Comparison of ENCODE assay signal across 8 cellular contexts in the genomic region with DNA sequence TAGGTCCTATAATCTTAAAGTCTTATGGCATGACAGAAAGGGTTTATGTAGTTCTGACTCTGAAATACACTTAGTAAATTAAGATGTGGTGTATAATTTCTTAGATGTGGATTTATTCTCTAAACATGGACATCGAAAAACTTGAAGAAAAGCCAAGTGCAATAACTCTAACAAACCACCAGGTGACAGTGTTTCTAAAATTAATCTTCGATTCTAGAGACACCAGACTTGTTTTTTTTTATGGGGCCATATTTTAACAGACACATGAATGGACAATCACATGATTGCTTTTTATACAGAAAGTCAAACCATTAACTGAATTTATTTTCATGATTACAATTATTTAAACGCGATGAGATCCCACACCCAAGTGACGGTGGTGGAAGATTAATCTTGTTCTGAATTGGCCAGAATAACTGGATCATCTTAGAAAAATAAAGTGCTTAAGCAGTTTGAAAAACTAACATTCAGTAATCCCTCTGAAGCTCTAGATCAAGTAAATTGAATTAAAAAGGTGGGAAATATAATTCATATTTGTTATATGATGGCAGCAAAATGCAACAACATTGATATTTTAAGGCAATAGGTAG.
A peak's percentile ranks its signal among the peaks of the same experiment; 100 is the strongest.
DNase-seq lines count a peak whose midpoint lies in the region; ATAC-seq and TF ChIP-seq lines count a peak whose summit lies in the region.

No MANE protein-coding gene starts in this region.

- no peak overlapping the region for H3K4ac ChIP-seq in IMR-90 (ENCODE audit: low read depth, low read length)

- H3K4me2 ChIP-seq in IMR-90 (ENCODE audit: low read depth, low read length) = no peak overlapping the region

- H3K27ac ChIP-seq in IMR-90 (ENCODE audit: insufficient read depth, low read length) (no peak overlapping the region), tibial artery (no peak overlapping the region)

- H2BK120ac ChIP-seq in IMR-90 (ENCODE audit: low read depth, low read length) = no peak overlapping the region

- no peaks in the 10 kb centered on the region for H3K9me3 Mint-ChIP-seq in activated CD8-positive, alpha-beta T cell treated with anti-CD3 and anti-CD28 coated beads for 36 hours
- peaks cover 4% of the 10 kb centered on the region for H3K9me3 Mint-ChIP-seq in activated CD8-positive, alpha-beta T cell treated with anti-CD3 and anti-CD28 coated beads, Interleukin-2, amount 10 ng/mL, durations not matched to agents 7 days and 5 days (ENCODE audit: insufficient read depth)

- dilution Hi-C loops in IMR-90 (cut with HindIII; ENCODE audit: low sequenced_read_pairs, unreplicated experiment) = no loop called here

- TF ChIP-seq POLR2A in IMR-90 (IDR thresholded peaks at IDR 0.05; ENCODE audit: low read depth, low read length) = no peak

- no peak overlapping the region for H2BK5ac ChIP-seq in IMR-90 (ENCODE audit: low read depth, low read length, poor library complexity, severe bottlenecking)

- no peak overlapping the region for H3K18ac ChIP-seq in IMR-90 (ENCODE audit: low read depth, low read length)

- POLR2A ChIA-PET in activated CD8-positive, alpha-beta T cell treated with anti-CD3 and anti-CD28 coated beads for 36 hours (lab: Charles Lee) = no interaction called here
- POLR2A ChIA-PET in activated CD8-positive, alpha-beta T cell treated with anti-CD3 and anti-CD28 coated beads, Interleukin-2, amount 10 ng/mL, durations not matched to agents 7 days and 5 days (lab: Charles Lee) = no interaction called here
- POLR2A ChIA-PET in IMR-90 (lab: Charles Lee; ENCODE audit: unreplicated experiment) = no interaction called here

- BruUV-seq in IMR-90 (replicated peaks; lab: Mats Ljungman, UMichigan) = no TSS peak

- H2BK20ac ChIP-seq in IMR-90 (ENCODE audit: low read depth, low read length) = no peak overlapping the region

- no CpG with 5 or more reads among the region's 5 CpGs for WGBS in IMR-90 (ENCODE audit: extremely low coverage in 2 of 2, insufficient read length in 1 of 2), 2 experiments

- peak; percentile 66 for TF ChIP-seq RAD21 in IMR-90 (IDR thresholded peaks at IDR 0.05; ENCODE audit: low read length)

- CTCF ChIA-PET in activated CD8-positive, alpha-beta T cell treated with anti-CD3 and anti-CD28 coated beads for 36 hours (lab: Charles Lee) = interaction anchor here (0.9 kb wide), 1 partner anchor 18 kb away, joined by 3 read pairs; no protein-coding TSS in a partner anchor
- CTCF ChIA-PET in activated CD8-positive, alpha-beta T cell treated with anti-CD3 and anti-CD28 coated beads, Interleukin-2, amount 10 ng/mL, durations not matched to agents 7 days and 5 days (lab: Charles Lee) = interaction anchor here (1.1 kb wide), 1 partner anchor 14 kb away, joined by 3 read pairs; no protein-coding TSS in a partner anchor
- CTCF ChIA-PET in IMR-90 (lab: Yijun Ruan, JAX) = interaction anchor here (0.6 kb wide), 1 partner anchor 28 kb away, joined by 6 read pairs; no protein-coding TSS in a partner anchor

- H4K5ac ChIP-seq in IMR-90 (ENCODE audit: low read depth, low read length) = no peak overlapping the region

- no peak overlapping the region for H2AFZ ChIP-seq in IMR-90 (replicated peaks; ENCODE audit: low read length, poor library complexity)

- H3K27me3 ChIP-seq in IMR-90 (ENCODE audit: control insufficient read depth, insufficient read depth, low read length) (no peaks in the 10 kb centered on the region), tibial artery (no peaks in the 10 kb centered on the region)

- H4K91ac ChIP-seq in IMR-90 (ENCODE audit: insufficient read depth, low read depth, low read length) = no peak overlapping the region

- H3K4me1 Mint-ChIP-seq in activated CD8-positive, alpha-beta T cell treated with anti-CD3 and anti-CD28 coated beads for 36 hours (ENCODE audit: low read depth) = no peaks in the 10 kb centered on the region
- H3K4me1 Mint-ChIP-seq in activated CD8-positive, alpha-beta T cell treated with anti-CD3 and anti-CD28 coated beads, Interleukin-2, amount 10 ng/mL, durations not matched to agents 7 days and 5 days (ENCODE audit: low read depth) = no peaks in the 10 kb centered on the region

- H3K79me1 ChIP-seq in IMR-90 (ENCODE audit: low read depth in 1 of 2, low read length in 2 of 2) = no peaks in the 10 kb centered on the region

- H2AK9ac ChIP-seq in IMR-90 (replicated peaks; ENCODE audit: low read depth, low read length, poor library complexity) = no peak overlapping the region

- no peaks in the 10 kb centered on the region for H4K20me1 ChIP-seq in IMR-90 (ENCODE audit: insufficient read depth, low read length)

- H3K4me3 Mint-ChIP-seq in activated CD8-positive, alpha-beta T cell treated with anti-CD3 and anti-CD28 coated beads for 36 hours = no peak overlapping the region
- no peak overlapping the region for H3K4me3 Mint-ChIP-seq in activated CD8-positive, alpha-beta T cell treated with anti-CD3 and anti-CD28 coated beads, Interleukin-2, amount 10 ng/mL, durations not matched to agents 7 days and 5 days

- no peaks in the 10 kb centered on the region for H3K27me3 Mint-ChIP-seq in activated CD8-positive, alpha-beta T cell treated with anti-CD3 and anti-CD28 coated beads for 36 hours
- H3K27me3 Mint-ChIP-seq in activated CD8-positive, alpha-beta T cell treated with anti-CD3 and anti-CD28 coated beads, Interleukin-2, amount 10 ng/mL, durations not matched to agents 7 days and 5 days (ENCODE audit: low read depth) = no peaks in the 10 kb centered on the region

- H3K4me3 ChIP-seq in IMR-90 (ENCODE audit: insufficient read depth, low read depth, low read length) = no peak overlapping the region
- no peak overlapping the region for H3K4me3 ChIP-seq in fibroblast of pulmonary artery (replicated peaks; ENCODE audit: low read depth, low read length)
- H3K4me3 ChIP-seq in tibial artery = no peak overlapping the region

- no peak for ATAC-seq in activated CD8-positive, alpha-beta T cell treated with anti-CD3 and anti-CD28 coated beads for 36 hours
- ATAC-seq in activated CD8-positive, alpha-beta T cell treated with anti-CD3 and anti-CD28 coated beads, Interleukin-2, amount 10 ng/mL, durations not matched to agents 7 days and 5 days = no peak
- no peak for ATAC-seq in IMR-90 (ENCODE audit: low read depth)

- no peak overlapping the region for H2BK15ac ChIP-seq in IMR-90 (ENCODE audit: low read depth, low read length)

- no peak overlapping the region for H3K14ac ChIP-seq in IMR-90 (replicated peaks; ENCODE audit: low read depth, low read length)

- H3K9ac ChIP-seq in IMR-90 (ENCODE audit: low read depth, low read length) = no peak overlapping the region

- H3K9me1 ChIP-seq in IMR-90 (ENCODE audit: insufficient read depth, low read length) = no peaks in the 10 kb centered on the region

- no peaks in the 10 kb centered on the region for H3K36me3 ChIP-seq in IMR-90 (ENCODE audit: control insufficient read depth, insufficient read depth, low read length)
- no peaks in the 10 kb centered on the region for H3K36me3 ChIP-seq in tibial artery

- H3K4me1 ChIP-seq in IMR-90 (ENCODE audit: control insufficient read depth, insufficient read depth, low read length) (no peaks in the 10 kb centered on the region), tibial artery (no peaks in the 10 kb centered on the region)

- no peak overlapping the region for H3K23ac ChIP-seq in IMR-90 (ENCODE audit: low read depth, low read length)

- TF ChIP-seq CTCF in activated CD8-positive, alpha-beta T cell treated with anti-CD3 and anti-CD28 coated beads for 36 hours (IDR thresholded peaks at IDR 0.05) = peak; percentile 82
- peak; percentile 79 for TF ChIP-seq CTCF in IMR-90 (conservative IDR thresholded peaks at IDR 0.05; ENCODE audit: low read depth, low read length)
- peak; percentile 90 for TF ChIP-seq CTCF in fibroblast of pulmonary artery (IDR thresholded peaks at IDR 0.05; ENCODE audit: low read length, missing control alignments)
- peak in 1 of 2 experiments; percentile 31 for TF ChIP-seq CTCF in tibial artery (IDR thresholded peaks at IDR 0.05)

- in situ Hi-C loops in IMR-90 (cut with MboI; ENCODE audit: low sequenced_read_pairs) = loop anchor here (10.0 kb wide), 1 partner anchor 305 kb away; a partner anchor contains a TSS

- peaks cover under 1% of the 10 kb centered on the region; the same call in 1 of the 2 replicates for H3K9me3 ChIP-seq in IMR-90 (ENCODE audit: control insufficient read depth, insufficient read depth, low read length)
- no peaks in the 10 kb centered on the region for H3K9me3 ChIP-seq in tibial artery

- no peak for DNase-seq in activated CD8-positive, alpha-beta T cell treated with anti-CD3 and anti-CD28 coated beads for 36 hours
- DNase-seq in activated CD8-positive, alpha-beta T cell treated with anti-CD3 and anti-CD28 coated beads, Interleukin-2, amount 10 ng/mL, durations not matched to agents 7 days and 5 days = no peak
- DNase-seq in IMR-90 (peak; percentile 47), RPMI7951 (ENCODE audit: low read depth) (peak; percentile 51), fibroblast of pulmonary artery (ENCODE audit: low read depth) (peak; percentile 62), superior temporal gyrus (ENCODE audit: extremely low spot score) (peak; percentile 97), activated gamma-delta T cell treated with Interleukin-2 at 50 U/mL for 16 hours (no peak), tibial artery (no peak)

- no peak overlapping the region for H3K56ac ChIP-seq in IMR-90 (ENCODE audit: extremely low read depth, insufficient read depth, low read length)

- intact Hi-C loops in activated CD8-positive, alpha-beta T cell treated with anti-CD3 and anti-CD28 coated beads for 36 hours (cut with micrococcal nuclease) = no loop called here
- intact Hi-C loops in IMR-90 (cut with micrococcal nuclease) (loop anchor here (1.0 kb wide), 2 partner anchors 314 to 618 kb away; no protein-coding TSS in a partner anchor), tibial artery (cut with DNase I; ENCODE audit: low total_unique reads) (no loop called here)

- no peak overlapping the region for H4K8ac ChIP-seq in IMR-90 (ENCODE audit: low read depth in 2 of 2, low read length in 2 of 2)

- H2AK5ac ChIP-seq in IMR-90 (ENCODE audit: low read depth, low read length) = no peak overlapping the region

- no peak overlapping the region for H3K27ac Mint-ChIP-seq in activated CD8-positive, alpha-beta T cell treated with anti-CD3 and anti-CD28 coated beads for 36 hours
- no peak overlapping the region for H3K27ac Mint-ChIP-seq in activated CD8-positive, alpha-beta T cell treated with anti-CD3 and anti-CD28 coated beads, Interleukin-2, amount 10 ng/mL, durations not matched to agents 7 days and 5 days

- H3K36me3 Mint-ChIP-seq in activated CD8-positive, alpha-beta T cell treated with anti-CD3 and anti-CD28 coated beads for 36 hours (ENCODE audit: low read depth) = no peaks in the 10 kb centered on the region
- H3K36me3 Mint-ChIP-seq in activated CD8-positive, alpha-beta T cell treated with anti-CD3 and anti-CD28 coated beads, Interleukin-2, amount 10 ng/mL, durations not matched to agents 7 days and 5 days (ENCODE audit: low read depth) = no peaks in the 10 kb centered on the region

Comparison
In these comparisons a context has a peak if more than half of its experiments do, and no peak if none do; other contexts are left out.
1. DNase-seq: peak in IMR-90 (single experiment), RPMI7951 (single experiment), fibroblast of pulmonary artery (single experiment) and superior temporal gyrus (single experiment); none in activated CD8-positive, alpha-beta T cell treated with anti-CD3 and anti-CD28 coated beads for 36 hours (single experiment), activated CD8-positive, alpha-beta T cell treated with anti-CD3 and anti-CD28 coated beads, Interleukin-2, amount 10 ng/mL, durations not matched to agents 7 days and 5 days (single experiment), activated gamma-delta T cell treated with Interleukin-2 at 50 U/mL for 16 hours (single experiment) and tibial artery (0 of 2).